In genomic region chr14:76761849-76762616, GRCh38 we compare ENCODE assay signal across 8 cellular contexts. TPM values are rescaled to one million over a fixed set of nuclear protein-coding genes. Genes with fewer than 3 reads are reported as not detected.
DNase-seq lines count a peak whose midpoint lies in the region; ATAC-seq, FAIRE-seq and TF ChIP-seq lines count a peak whose summit lies in the region.

No MANE protein-coding gene starts in this region.

- DNase-seq in Calu3 (no peak), HEK293T (ENCODE audit: extremely low spot score) (no peak), left cardiac atrium (no peak), retina (peak; percentile 85), epidermal melanocyte (ENCODE audit: insufficient read length, low spot score) (no peak), GM12892 (ENCODE audit: insufficient read length) (no peak)
- no peak for DNase-seq in activated CD8-positive, alpha-beta T cell treated with anti-CD3 and anti-CD28 coated beads for 36 hours
- DNase-seq in effector CD4-positive, alpha-beta T cell: no peak

- H3K9me3 Mint-ChIP-seq in Calu3 (ENCODE audit: low read depth, unreplicated experiment): no peaks in the 10 kb centered on the region
- H3K9me3 Mint-ChIP-seq in activated CD8-positive, alpha-beta T cell treated with anti-CD3 and anti-CD28 coated beads for 36 hours: no peaks in the 10 kb centered on the region

- no peak for ATAC-seq in activated CD8-positive, alpha-beta T cell treated with anti-CD3 and anti-CD28 coated beads for 36 hours
- peak; percentile 0 to 51 for ATAC-seq in left cardiac atrium

- peak overlapping the region; percentile 67 for H3K4me3 Mint-ChIP-seq in Calu3 (ENCODE audit: low read depth, unreplicated experiment)
- H3K4me3 Mint-ChIP-seq in activated CD8-positive, alpha-beta T cell treated with anti-CD3 and anti-CD28 coated beads for 36 hours: peak overlapping the region; percentile 71

- H3K4me1 Mint-ChIP-seq in Calu3 (ENCODE audit: low read depth, unreplicated experiment): no peaks in the 10 kb centered on the region
- peaks cover 2% of the 10 kb centered on the region for H3K4me1 Mint-ChIP-seq in activated CD8-positive, alpha-beta T cell treated with anti-CD3 and anti-CD28 coated beads for 36 hours (ENCODE audit: low read depth)

- no peak for FAIRE-seq in GM12892 (lab: Jason Lieb, UNC)

- TF ChIP-seq CTCF in Calu3 (IDR thresholded peaks at IDR 0.05; ENCODE audit: unreplicated experiment): no peak
- TF ChIP-seq CTCF in activated CD8-positive, alpha-beta T cell treated with anti-CD3 and anti-CD28 coated beads for 36 hours (IDR thresholded peaks at IDR 0.05): no peak

- peaks cover 12% of the 10 kb centered on the region for H3K36me3 Mint-ChIP-seq in Calu3 (ENCODE audit: insufficient read depth, unreplicated experiment)
- no peaks in the 10 kb centered on the region for H3K36me3 Mint-ChIP-seq in activated CD8-positive, alpha-beta T cell treated with anti-CD3 and anti-CD28 coated beads for 36 hours (ENCODE audit: low read depth)

- H3K27me3 Mint-ChIP-seq in Calu3 (ENCODE audit: unreplicated experiment): peaks cover 80% of the 10 kb centered on the region
- H3K27me3 Mint-ChIP-seq in activated CD8-positive, alpha-beta T cell treated with anti-CD3 and anti-CD28 coated beads for 36 hours: peaks cover 39% of the 10 kb centered on the region

- CTCF ChIA-PET in Calu3 (lab: Charles Lee) (no interaction called here), HEK293T (lab: Yijun Ruan, JAX) (no interaction called here)
- CTCF ChIA-PET in activated CD8-positive, alpha-beta T cell treated with anti-CD3 and anti-CD28 coated beads for 36 hours (lab: Charles Lee): interaction anchor here (1.0 to 1.7 kb wide), 2 partner anchors 23 to 51 kb away, joined by 3 to 5 read pairs; no protein-coding TSS in a partner anchor

- BruUV-seq in Calu3 (replicated peaks; lab: Mats Ljungman, UMichigan): no TSS peak

- H3K27ac Mint-ChIP-seq in Calu3 (ENCODE audit: unreplicated experiment): no peak overlapping the region
- no peak overlapping the region for H3K27ac Mint-ChIP-seq in activated CD8-positive, alpha-beta T cell treated with anti-CD3 and anti-CD28 coated beads for 36 hours

- POLR2A ChIA-PET in HEK293T (lab: Yijun Ruan, JAX): interaction anchor here (1.6 kb wide), 1 partner anchor 10 kb away, joined by 6 read pairs; no protein-coding TSS in a partner anchor
- POLR2A ChIA-PET in activated CD8-positive, alpha-beta T cell treated with anti-CD3 and anti-CD28 coated beads for 36 hours (lab: Charles Lee): no interaction called here

- intact Hi-C loops in Calu3 (cut with micrococcal nuclease; ENCODE audit: unreplicated experiment): no loop called here
- intact Hi-C loops in activated CD8-positive, alpha-beta T cell treated with anti-CD3 and anti-CD28 coated beads for 36 hours (cut with micrococcal nuclease): no loop called here
- intact Hi-C loops in left cardiac atrium (cut with DNase I): no loop called here

- TF ChIP-seq POLR2A in GM12892 (IDR thresholded peaks at IDR 0.05; ENCODE audit: low read depth, low read length): no peak

TF ChIP-seq in HEK293T, 16 proteins besides CTCF, POLR2A, EP300 and RAD21:
- TF ChIP-seq LEF1 (IDR thresholded peaks at IDR 0.05; ENCODE audit: borderline replicate concordance) (peak; percentile 53; the same call in 1 of the 2 replicates), SUZ12 (IDR thresholded peaks at IDR 0.05) (no peak)

RNA-seq across cellular contexts. Expression of gene VASH1, which starts 0.8 kb away (rescaled TPM):
- 1.2 and 1.4 TPM in 2 replicates for total RNA-seq in Calu3 (2022)
- 1 to 10 TPM; 1.7 to 2.2 TPM for total RNA-seq in activated CD8-positive, alpha-beta T cell treated with anti-CD3 and anti-CD28 coated beads for 36 hours
- 100 to 1,000 TPM in 1 of 2 donors, 10 to 100 TPM in 1; 27.0 to 142 TPM for total RNA-seq in left cardiac atrium
- polyA plus RNA-seq in GM12892 (2012; ENCODE audit: missing spikeins): 2.5 TPM

RNA-seq across cellular contexts. Expression of gene ANGEL1, which starts 50.6 kb away (rescaled TPM):
- total RNA-seq in Calu3 (2022): 19.8 and 26.3 TPM in 2 replicates
- total RNA-seq in activated CD8-positive, alpha-beta T cell treated with anti-CD3 and anti-CD28 coated beads for 36 hours: 10 to 100 TPM; 16.5 to 21.5 TPM
- total RNA-seq in left cardiac atrium: 10 to 100 TPM; 14.9 to 21.6 TPM
- polyA plus RNA-seq in GM12892 (2012; ENCODE audit: missing spikeins): 10.7 TPM

Comparison
In these comparisons a context has a peak if more than half of its experiments do, and no peak if none do; other contexts are left out.
1. RNA of gene VASH1, which starts 0.8 kb away (total RNA-seq): 27.0 to 142 TPM in left cardiac atrium; 1.7 to 2.2 TPM in activated CD8-positive, alpha-beta T cell treated with anti-CD3 and anti-CD28 coated beads for 36 hours and 1.2 to 1.4 TPM in Calu3; every median in the first group is over 4 times any median in the second.